Comparison of ENCODE assay signal across 1 cellular context in the genomic region with DNA sequence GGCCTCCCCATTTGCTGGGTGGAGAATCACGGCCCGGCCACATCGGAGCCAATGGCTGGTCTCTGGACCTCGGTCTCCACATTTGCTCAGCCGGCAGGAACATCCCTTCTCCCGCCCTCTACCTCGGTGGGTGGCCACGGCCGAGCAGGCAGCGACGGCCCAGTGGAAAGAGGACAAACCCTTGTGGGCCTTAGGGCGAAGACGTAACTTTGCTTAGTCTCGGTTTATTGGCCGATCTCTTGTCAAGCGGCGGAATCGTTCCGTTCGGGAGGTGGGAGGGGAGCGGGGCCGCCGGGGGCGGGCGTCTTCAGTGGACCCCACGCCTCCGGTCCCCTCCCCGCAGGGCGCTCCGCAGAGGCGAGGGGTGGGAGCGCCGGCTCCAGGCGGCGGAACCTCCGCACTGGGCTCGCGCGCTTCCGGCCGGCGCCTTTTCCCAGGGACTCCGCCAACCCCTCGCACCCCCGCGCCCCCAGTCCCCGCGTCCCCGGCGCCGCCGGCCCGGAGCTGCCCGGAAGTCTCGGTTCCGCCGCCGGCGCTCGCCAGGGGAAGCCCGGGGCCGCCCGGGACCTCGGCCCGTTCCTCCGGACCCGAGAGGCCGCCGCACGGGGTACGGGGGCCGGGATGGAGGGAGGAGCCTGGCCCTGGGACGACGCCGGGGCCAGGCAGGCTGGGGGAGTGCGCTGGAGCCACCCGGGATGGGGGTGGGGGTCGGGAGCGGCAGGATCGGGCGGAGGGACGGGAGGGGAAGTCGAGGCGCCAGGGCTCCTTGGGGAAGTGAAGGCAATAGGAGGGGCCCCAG.
TF ChIP-seq lines count a peak whose summit lies in the region.

A gene with protein sequence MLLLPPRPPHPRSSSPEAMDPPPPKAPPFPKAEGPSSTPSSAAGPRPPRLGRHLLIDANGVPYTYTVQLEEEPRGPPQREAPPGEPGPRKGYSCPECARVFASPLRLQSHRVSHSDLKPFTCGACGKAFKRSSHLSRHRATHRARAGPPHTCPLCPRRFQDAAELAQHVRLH (plus strand): TSS at position 426 of the 799 bp plus-strand sequence. CDS start 1,507 bp downstream, outside the sequence.

TF ChIP-seq in HepG2, 621 proteins besides CTCF, POLR2A, EP300 and RAD21 (continued from another document and continues in another):
- TF ChIP-seq, protein P1, sequence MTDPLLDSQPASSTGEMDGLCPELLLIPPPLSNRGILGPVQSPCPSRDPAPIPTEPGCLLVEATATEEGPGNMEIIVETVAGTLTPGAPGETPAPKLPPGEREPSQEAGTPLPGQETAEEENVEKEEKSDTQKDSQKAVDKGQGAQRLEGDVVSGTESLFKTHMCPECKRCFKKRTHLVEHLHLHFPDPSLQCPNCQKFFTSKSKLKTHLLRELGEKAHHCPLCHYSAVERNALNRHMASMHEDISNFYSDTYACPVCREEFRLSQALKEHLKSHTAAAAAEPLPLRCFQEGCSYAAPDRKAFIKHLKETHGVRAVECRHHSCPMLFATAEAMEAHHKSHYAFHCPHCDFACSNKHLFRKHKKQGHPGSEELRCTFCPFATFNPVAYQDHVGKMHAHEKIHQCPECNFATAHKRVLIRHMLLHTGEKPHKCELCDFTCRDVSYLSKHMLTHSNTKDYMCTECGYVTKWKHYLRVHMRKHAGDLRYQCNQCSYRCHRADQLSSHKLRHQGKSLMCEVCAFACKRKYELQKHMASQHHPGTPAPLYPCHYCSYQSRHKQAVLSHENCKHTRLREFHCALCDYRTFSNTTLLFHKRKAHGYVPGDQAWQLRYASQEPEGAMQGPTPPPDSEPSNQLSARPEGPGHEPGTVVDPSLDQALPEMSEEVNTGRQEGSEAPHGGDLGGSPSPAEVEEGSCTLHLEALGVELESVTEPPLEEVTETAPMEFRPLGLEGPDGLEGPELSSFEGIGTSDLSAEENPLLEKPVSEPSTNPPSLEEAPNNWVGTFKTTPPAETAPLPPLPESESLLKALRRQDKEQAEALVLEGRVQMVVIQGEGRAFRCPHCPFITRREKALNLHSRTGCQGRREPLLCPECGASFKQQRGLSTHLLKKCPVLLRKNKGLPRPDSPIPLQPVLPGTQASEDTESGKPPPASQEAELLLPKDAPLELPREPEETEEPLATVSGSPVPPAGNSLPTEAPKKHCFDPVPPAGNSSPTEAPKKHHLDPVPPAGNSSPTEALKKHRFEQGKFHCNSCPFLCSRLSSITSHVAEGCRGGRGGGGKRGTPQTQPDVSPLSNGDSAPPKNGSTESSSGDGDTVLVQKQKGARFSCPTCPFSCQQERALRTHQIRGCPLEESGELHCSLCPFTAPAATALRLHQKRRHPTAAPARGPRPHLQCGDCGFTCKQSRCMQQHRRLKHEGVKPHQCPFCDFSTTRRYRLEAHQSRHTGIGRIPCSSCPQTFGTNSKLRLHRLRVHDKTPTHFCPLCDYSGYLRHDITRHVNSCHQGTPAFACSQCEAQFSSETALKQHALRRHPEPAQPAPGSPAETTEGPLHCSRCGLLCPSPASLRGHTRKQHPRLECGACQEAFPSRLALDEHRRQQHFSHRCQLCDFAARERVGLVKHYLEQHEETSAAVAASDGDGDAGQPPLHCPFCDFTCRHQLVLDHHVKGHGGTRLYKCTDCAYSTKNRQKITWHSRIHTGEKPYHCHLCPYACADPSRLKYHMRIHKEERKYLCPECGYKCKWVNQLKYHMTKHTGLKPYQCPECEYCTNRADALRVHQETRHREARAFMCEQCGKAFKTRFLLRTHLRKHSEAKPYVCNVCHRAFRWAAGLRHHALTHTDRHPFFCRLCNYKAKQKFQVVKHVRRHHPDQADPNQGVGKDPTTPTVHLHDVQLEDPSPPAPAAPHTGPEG (CRISPR knock-in tag; IDR thresholded peaks at IDR 0.05), result peak; percentile 63; the same call in 1 of the 2 replicates
- TF ChIP-seq ERF (CRISPR knock-in tag; IDR thresholded peaks at IDR 0.05) (peak; percentile 25; the same call in 1 of the 2 replicates), ZNF572 (CRISPR knock-in tag; IDR thresholded peaks at IDR 0.05) (no peak), ZSCAN22 (CRISPR knock-in tag; IDR thresholded peaks at IDR 0.05) (no peak), ZNF3 (CRISPR knock-in tag; IDR thresholded peaks at IDR 0.05) (no peak), ZFP90 (CRISPR knock-in tag; IDR thresholded peaks at IDR 0.05; ENCODE audit: borderline replicate concordance) (no peak), ZNF207 (IDR thresholded peaks at IDR 0.05; ENCODE audit: borderline replicate concordance) (no peak), SRSF1 (optimal IDR thresholded peaks at IDR 0.05; ENCODE audit: low read depth, low read length) (no peak), HOXA5 (CRISPR knock-in tag; IDR thresholded peaks at IDR 0.05) (no peak), ZNF816 (CRISPR knock-in tag; IDR thresholded peaks at IDR 0.05; ENCODE audit: borderline replicate concordance) (peak; percentile 75), SALL1 (CRISPR knock-in tag; IDR thresholded peaks at IDR 0.05) (peak; percentile 34; the same call in 1 of the 2 replicates), NFE2 (CRISPR knock-in tag; IDR thresholded peaks at IDR 0.05) (no peak), ZBTB7A (CRISPR knock-in tag; IDR thresholded peaks at IDR 0.05) (no peak), EED (CRISPR knock-in tag; IDR thresholded peaks at IDR 0.05) (no peak), ZNF441 (CRISPR knock-in tag; IDR thresholded peaks at IDR 0.05; ENCODE audit: borderline replicate concordance) (0 out of 2 replicates have a peak, but pooled peaks have one; percentile 9), HNF4A (CRISPR knock-in tag; IDR thresholded peaks at IDR 0.05) (0 out of 2 replicates have a peak, but pooled peaks have one; percentile 9), ZNF615 (CRISPR knock-in tag; IDR thresholded peaks at IDR 0.05; ENCODE audit: borderline replicate concordance) (no peak), ZNF121 (CRISPR knock-in tag; IDR thresholded peaks at IDR 0.05) (peak; percentile 37; the same call in 1 of the 2 replicates), KLF12 (CRISPR knock-in tag; IDR thresholded peaks at IDR 0.05; ENCODE audit: borderline replicate concordance) (no peak), ZNF788 (CRISPR knock-in tag; IDR thresholded peaks at IDR 0.05; ENCODE audit: borderline replicate concordance) (peak; percentile 49; the same call in 1 of the 2 replicates), ZNF382 (CRISPR knock-in tag; IDR thresholded peaks at IDR 0.05; ENCODE audit: borderline replicate concordance) (no peak), ZSCAN25 (CRISPR knock-in tag; IDR thresholded peaks at IDR 0.05) (no peak), ATAD3A (CRISPR knock-in tag; IDR thresholded peaks at IDR 0.05) (no peak), ZNF782 (CRISPR knock-in tag; IDR thresholded peaks at IDR 0.05; ENCODE audit: borderline replicate concordance) (0 out of 2 replicates have a peak, but pooled peaks have one; percentile 28), ZSCAN31 (CRISPR knock-in tag; IDR thresholded peaks at IDR 0.05; ENCODE audit: low read depth) (peak; percentile 56; the same call in 1 of the 2 replicates), CENPX (CRISPR knock-in tag; IDR thresholded peaks at IDR 0.05) (no peak), ZNF335 (CRISPR knock-in tag; IDR thresholded peaks at IDR 0.05) (no peak), ZNF790 (CRISPR knock-in tag; IDR thresholded peaks at IDR 0.05; ENCODE audit: borderline replicate concordance) (no peak), FOXA3 (CRISPR knock-in tag; IDR thresholded peaks at IDR 0.05) (0 out of 2 replicates have a peak, but pooled peaks have one; percentile 7), NFE2L2 (IDR thresholded peaks at IDR 0.05; ENCODE audit: low read length) (no peak)
- TF ChIP-seq, protein P2, sequence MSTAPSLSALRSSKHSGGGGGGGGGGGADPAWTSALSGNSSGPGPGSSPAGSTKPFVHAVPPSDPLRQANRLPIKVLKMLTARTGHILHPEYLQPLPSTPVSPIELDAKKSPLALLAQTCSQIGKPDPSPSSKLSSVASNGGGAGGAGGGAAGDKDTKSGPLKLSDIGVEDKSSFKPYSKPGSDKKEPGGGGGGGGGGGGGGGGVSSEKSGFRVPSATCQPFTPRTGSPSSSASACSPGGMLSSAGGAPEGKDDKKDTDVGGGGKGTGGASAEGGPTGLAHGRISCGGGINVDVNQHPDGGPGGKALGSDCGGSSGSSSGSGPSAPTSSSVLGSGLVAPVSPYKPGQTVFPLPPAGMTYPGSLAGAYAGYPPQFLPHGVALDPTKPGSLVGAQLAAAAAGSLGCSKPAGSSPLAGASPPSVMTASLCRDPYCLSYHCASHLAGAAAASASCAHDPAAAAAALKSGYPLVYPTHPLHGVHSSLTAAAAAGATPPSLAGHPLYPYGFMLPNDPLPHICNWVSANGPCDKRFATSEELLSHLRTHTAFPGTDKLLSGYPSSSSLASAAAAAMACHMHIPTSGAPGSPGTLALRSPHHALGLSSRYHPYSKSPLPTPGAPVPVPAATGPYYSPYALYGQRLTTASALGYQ (CRISPR knock-in tag; IDR thresholded peaks at IDR 0.05), result no peak
- TF ChIP-seq, protein P3, sequence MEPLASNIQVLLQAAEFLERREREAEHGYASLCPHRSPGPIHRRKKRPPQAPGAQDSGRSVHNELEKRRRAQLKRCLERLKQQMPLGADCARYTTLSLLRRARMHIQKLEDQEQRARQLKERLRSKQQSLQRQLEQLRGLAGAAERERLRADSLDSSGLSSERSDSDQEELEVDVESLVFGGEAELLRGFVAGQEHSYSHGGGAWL (CRISPR knock-in tag; IDR thresholded peaks at IDR 0.05), result no peak
- TF ChIP-seq, protein P4, sequence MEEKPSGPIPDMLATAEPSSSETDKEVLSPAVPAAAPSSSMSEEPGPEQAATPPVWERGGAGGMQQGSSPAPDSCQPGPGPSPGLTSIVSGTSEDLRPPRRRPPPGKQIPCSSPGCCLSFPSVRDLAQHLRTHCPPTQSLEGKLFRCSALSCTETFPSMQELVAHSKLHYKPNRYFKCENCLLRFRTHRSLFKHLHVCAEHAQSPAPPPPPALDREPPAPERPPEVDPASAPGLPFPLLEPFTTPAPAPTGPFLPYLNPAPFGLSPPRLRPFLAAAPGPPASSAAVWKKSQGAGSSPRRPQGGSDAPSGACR (CRISPR knock-in tag; IDR thresholded peaks at IDR 0.05), result no peak
- TF ChIP-seq, protein P5, sequence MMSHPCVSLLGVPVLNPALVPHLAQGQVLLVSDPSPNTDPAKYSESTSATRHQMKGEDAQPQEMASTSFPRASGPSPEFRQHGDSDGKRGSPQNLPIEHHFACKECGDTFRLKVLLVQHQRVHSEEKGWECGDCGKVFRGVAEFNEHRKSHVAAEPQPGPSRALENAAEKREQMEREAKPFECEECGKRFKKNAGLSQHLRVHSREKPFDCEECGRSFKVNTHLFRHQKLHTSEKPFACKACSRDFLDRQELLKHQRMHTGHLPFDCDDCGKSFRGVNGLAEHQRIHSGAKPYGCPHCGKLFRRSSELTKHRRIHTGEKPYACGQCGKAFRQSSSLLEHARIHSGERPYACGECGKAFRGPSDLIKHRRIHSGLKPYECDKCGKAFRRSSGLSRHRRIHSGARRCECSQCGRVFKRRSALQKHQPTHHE (CRISPR knock-in tag; IDR thresholded peaks at IDR 0.05; ENCODE audit: borderline replicate concordance), result no peak
- TF ChIP-seq, protein P6, sequence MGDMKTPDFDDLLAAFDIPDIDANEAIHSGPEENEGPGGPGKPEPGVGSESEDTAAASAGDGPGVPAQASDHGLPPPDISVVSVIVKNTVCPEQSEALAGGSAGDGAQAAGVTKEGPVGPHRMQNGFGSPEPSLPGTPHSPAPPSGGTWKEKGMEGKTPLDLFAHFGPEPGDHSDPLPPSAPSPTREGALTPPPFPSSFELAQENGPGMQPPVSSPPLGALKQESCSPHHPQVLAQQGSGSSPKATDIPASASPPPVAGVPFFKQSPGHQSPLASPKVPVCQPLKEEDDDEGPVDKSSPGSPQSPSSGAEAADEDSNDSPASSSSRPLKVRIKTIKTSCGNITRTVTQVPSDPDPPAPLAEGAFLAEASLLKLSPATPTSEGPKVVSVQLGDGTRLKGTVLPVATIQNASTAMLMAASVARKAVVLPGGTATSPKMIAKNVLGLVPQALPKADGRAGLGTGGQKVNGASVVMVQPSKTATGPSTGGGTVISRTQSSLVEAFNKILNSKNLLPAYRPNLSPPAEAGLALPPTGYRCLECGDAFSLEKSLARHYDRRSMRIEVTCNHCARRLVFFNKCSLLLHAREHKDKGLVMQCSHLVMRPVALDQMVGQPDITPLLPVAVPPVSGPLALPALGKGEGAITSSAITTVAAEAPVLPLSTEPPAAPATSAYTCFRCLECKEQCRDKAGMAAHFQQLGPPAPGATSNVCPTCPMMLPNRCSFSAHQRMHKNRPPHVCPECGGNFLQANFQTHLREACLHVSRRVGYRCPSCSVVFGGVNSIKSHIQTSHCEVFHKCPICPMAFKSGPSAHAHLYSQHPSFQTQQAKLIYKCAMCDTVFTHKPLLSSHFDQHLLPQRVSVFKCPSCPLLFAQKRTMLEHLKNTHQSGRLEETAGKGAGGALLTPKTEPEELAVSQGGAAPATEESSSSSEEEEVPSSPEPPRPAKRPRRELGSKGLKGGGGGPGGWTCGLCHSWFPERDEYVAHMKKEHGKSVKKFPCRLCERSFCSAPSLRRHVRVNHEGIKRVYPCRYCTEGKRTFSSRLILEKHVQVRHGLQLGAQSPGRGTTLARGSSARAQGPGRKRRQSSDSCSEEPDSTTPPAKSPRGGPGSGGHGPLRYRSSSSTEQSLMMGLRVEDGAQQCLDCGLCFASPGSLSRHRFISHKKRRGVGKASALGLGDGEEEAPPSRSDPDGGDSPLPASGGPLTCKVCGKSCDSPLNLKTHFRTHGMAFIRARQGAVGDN (CRISPR knock-in tag; IDR thresholded peaks at IDR 0.05), result peak; percentile 80
- TF ChIP-seq, protein P7, sequence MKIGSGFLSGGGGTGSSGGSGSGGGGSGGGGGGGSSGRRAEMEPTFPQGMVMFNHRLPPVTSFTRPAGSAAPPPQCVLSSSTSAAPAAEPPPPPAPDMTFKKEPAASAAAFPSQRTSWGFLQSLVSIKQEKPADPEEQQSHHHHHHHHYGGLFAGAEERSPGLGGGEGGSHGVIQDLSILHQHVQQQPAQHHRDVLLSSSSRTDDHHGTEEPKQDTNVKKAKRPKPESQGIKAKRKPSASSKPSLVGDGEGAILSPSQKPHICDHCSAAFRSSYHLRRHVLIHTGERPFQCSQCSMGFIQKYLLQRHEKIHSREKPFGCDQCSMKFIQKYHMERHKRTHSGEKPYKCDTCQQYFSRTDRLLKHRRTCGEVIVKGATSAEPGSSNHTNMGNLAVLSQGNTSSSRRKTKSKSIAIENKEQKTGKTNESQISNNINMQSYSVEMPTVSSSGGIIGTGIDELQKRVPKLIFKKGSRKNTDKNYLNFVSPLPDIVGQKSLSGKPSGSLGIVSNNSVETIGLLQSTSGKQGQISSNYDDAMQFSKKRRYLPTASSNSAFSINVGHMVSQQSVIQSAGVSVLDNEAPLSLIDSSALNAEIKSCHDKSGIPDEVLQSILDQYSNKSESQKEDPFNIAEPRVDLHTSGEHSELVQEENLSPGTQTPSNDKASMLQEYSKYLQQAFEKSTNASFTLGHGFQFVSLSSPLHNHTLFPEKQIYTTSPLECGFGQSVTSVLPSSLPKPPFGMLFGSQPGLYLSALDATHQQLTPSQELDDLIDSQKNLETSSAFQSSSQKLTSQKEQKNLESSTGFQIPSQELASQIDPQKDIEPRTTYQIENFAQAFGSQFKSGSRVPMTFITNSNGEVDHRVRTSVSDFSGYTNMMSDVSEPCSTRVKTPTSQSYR (CRISPR knock-in tag; IDR thresholded peaks at IDR 0.05; ENCODE audit: borderline replicate concordance), result no peak
- TF ChIP-seq, protein P8, sequence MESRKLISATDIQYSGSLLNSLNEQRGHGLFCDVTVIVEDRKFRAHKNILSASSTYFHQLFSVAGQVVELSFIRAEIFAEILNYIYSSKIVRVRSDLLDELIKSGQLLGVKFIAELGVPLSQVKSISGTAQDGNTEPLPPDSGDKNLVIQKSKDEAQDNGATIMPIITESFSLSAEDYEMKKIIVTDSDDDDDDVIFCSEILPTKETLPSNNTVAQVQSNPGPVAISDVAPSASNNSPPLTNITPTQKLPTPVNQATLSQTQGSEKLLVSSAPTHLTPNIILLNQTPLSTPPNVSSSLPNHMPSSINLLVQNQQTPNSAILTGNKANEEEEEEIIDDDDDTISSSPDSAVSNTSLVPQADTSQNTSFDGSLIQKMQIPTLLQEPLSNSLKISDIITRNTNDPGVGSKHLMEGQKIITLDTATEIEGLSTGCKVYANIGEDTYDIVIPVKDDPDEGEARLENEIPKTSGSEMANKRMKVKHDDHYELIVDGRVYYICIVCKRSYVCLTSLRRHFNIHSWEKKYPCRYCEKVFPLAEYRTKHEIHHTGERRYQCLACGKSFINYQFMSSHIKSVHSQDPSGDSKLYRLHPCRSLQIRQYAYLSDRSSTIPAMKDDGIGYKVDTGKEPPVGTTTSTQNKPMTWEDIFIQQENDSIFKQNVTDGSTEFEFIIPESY (CRISPR knock-in tag; IDR thresholded peaks at IDR 0.05), result no peak
